Comparison of ENCODE assay signal across 8 cellular contexts in the genomic region with DNA sequence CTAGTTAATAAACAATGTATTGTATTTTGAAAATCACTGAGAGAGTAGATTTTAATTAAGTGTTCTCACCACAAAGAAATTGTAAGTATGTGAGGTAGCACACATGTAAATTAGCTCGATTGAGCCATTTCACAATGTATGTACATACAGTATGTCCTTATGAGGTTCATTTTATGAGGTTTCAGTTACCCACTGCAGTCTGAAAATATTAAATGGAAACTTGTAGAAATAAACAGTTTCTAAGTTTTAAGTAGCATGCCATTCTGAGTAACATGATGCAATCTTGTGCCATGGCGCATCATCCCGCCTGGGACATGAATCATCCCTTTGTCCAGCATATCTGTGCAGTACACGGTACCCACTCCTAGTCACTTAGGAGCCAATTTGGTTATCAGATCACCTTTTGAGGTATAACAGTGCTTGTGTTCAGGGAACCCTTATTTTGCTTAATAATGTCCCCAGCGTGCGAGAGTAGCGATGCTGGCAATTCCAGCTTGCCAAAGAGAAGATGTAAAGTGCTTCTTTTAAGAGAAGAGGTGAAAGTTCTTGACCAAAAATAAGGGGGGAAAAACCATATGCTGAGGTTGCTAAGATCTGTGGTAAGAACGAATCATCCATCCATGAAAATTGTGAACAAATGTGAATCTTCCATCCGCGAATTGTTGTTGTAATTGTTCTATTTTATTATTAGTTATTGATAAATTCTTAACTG.
DNase-seq lines count a peak whose midpoint lies in the region; TF ChIP-seq lines count a peak whose summit lies in the region.

No MANE protein-coding gene starts in this region.

- peaks cover 88% of the 10 kb centered on the region for H4K20me1 ChIP-seq in OCI-LY3 (ENCODE audit: insufficient read depth, low read length)

- peaks cover 55% of the 10 kb centered on the region for H3K4me1 ChIP-seq in CD8-positive, alpha-beta memory T cell (ENCODE audit: insufficient read depth, low read length)
- peaks cover 19% of the 10 kb centered on the region for H3K4me1 ChIP-seq in OCI-LY3 (ENCODE audit: low read length)

- H3K4me1 Mint-ChIP-seq in CD8-positive, alpha-beta memory T cell, result peaks cover 71 to 95% (median 93%) of the 10 kb centered on the region in 3 donors
- H3K4me1 Mint-ChIP-seq in neural crest cell, result no peaks in the 10 kb centered on the region

- POLR2A ChIA-PET in CD8-positive, alpha-beta memory T cell (lab: Charles Lee), result interaction anchor here (0.5 to 0.6 kb wide), 2 partner anchors 24 to 35 kb away, joined by 3 read pairs; no protein-coding TSS in a partner anchor
- POLR2A ChIA-PET in HEK293T (lab: Yijun Ruan, JAX), result no interaction called here

- no peak overlapping the region for H3K9ac ChIP-seq in OCI-LY3 (ENCODE audit: low read length)

- no peaks in the 10 kb centered on the region for H3K36me3 ChIP-seq in CD8-positive, alpha-beta memory T cell (ENCODE audit: insufficient read depth, low read length)
- H3K36me3 ChIP-seq in OCI-LY3 (replicated peaks; ENCODE audit: low read depth, low read length), result peaks cover 68% of the 10 kb centered on the region

- no peak overlapping the region for H3K4me3 ChIP-seq in CD8-positive, alpha-beta memory T cell (ENCODE audit: low read length)
- no peak overlapping the region for H3K4me3 ChIP-seq in OCI-LY3 (ENCODE audit: low read length)
- H3K4me3 ChIP-seq in coronary artery, result no peak overlapping the region

- H3K4me3 Mint-ChIP-seq in CD8-positive, alpha-beta memory T cell, result peak overlapping the region in 2 of 7 donors; percentile 10 to 37
- no peak overlapping the region for H3K4me3 Mint-ChIP-seq in neural crest cell

- H2AFZ ChIP-seq in OCI-LY3 (ENCODE audit: low read depth, low read length), result no peak overlapping the region

- peak overlapping the region in 7 of 8 donors; percentile 4 to 83 (median 55) for H3K27ac Mint-ChIP-seq in CD8-positive, alpha-beta memory T cell
- peak overlapping the region; percentile 35 for H3K27ac Mint-ChIP-seq in neural crest cell (ENCODE audit: unreplicated experiment)

- no peaks in the 10 kb centered on the region for H3K9me3 ChIP-seq in CD8-positive, alpha-beta memory T cell (ENCODE audit: low read length)
- H3K9me3 ChIP-seq in OCI-LY3 (ENCODE audit: insufficient read depth, low read length), result no peaks in the 10 kb centered on the region

- peaks cover 3 to 66% (median 23%) of the 10 kb centered on the region in 3 donors for H3K36me3 Mint-ChIP-seq in CD8-positive, alpha-beta memory T cell
- H3K36me3 Mint-ChIP-seq in neural crest cell (ENCODE audit: low read depth), result peaks cover 5% of the 10 kb centered on the region

- no peak overlapping the region for H3K27ac ChIP-seq in CD8-positive, alpha-beta memory T cell (ENCODE audit: low read depth, low read length)
- H3K27ac ChIP-seq in OCI-LY3 (ENCODE audit: low read length), result peak overlapping the region; percentile 11
- H3K27ac ChIP-seq in coronary artery, result no peak overlapping the region

- CTCF ChIA-PET in CD8-positive, alpha-beta memory T cell (lab: Charles Lee), result interaction anchor here (1.0 to 3.8 kb wide), 2 partner anchors 8 to 60 kb away, joined by 3 to 17 read pairs; no protein-coding TSS in a partner anchor
- CTCF ChIA-PET in HEK293T (lab: Yijun Ruan, JAX), result interaction anchor here (1.1 to 1.8 kb wide), 2 partner anchors 8 to 258 kb away, joined by 5 to 9 read pairs; no protein-coding TSS in a partner anchor

- H3K27me3 Mint-ChIP-seq in CD8-positive, alpha-beta memory T cell, result no peaks in the 10 kb centered on the region
- no peaks in the 10 kb centered on the region for H3K27me3 Mint-ChIP-seq in neural crest cell (ENCODE audit: low read depth)

- no peaks in the 10 kb centered on the region for H3K9me3 Mint-ChIP-seq in CD8-positive, alpha-beta memory T cell
- H3K9me3 Mint-ChIP-seq in neural crest cell, result no peaks in the 10 kb centered on the region

- H3K4me2 ChIP-seq in OCI-LY3 (ENCODE audit: low read length), result no peak overlapping the region

- H3K27me3 ChIP-seq in CD8-positive, alpha-beta memory T cell (ENCODE audit: insufficient read depth, low read length, poor library complexity, severe bottlenecking), result no peaks in the 10 kb centered on the region
- no peaks in the 10 kb centered on the region for H3K27me3 ChIP-seq in OCI-LY3 (ENCODE audit: low read depth, low read length)

- H3K79me2 ChIP-seq in OCI-LY3 (ENCODE audit: low read length), result peaks cover 100% of the 10 kb centered on the region

- DNase-seq in CD8-positive, alpha-beta memory T cell, result no peak
- DNase-seq in activated naive CD8-positive, alpha-beta T cell treated with anti-CD3 and anti-CD28 coated beads, Interleukin-2, amount 50 U/mL, for 16 hours (ENCODE audit: low read depth, low spot score), result peak; percentile 33
- DNase-seq in neural crest cell (ENCODE audit: low read depth, low spot score) (no peak), HEK293T (ENCODE audit: extremely low spot score) (no peak), Kasumi-1 (lab: John Stamatoyannopoulos, UW) (no peak), SKM-1 (lab: John Stamatoyannopoulos, UW; ENCODE audit: unreplicated experiment) (no peak), coronary artery (ENCODE audit: low spot score) (no peak)

- TF ChIP-seq CTCF in OCI-LY3 (IDR thresholded peaks at IDR 0.05; ENCODE audit: low read depth, low read length) (no peak), neural crest cell (conservative IDR thresholded peaks at IDR 0.05) (no peak), coronary artery (IDR thresholded peaks at IDR 0.05) (no peak)

TF ChIP-seq in HEK293T, 16 proteins besides CTCF, POLR2A, EP300 and RAD21:
- no peak for TF ChIP-seq BHLHE40 (IDR thresholded peaks at IDR 0.05; ENCODE audit: borderline replicate concordance)
- no peak for TF ChIP-seq ZNF384 (IDR thresholded peaks at IDR 0.05)
- no peak for TF ChIP-seq FOXK2 (IDR thresholded peaks at IDR 0.05)
- TF ChIP-seq ELF4 (IDR thresholded peaks at IDR 0.05), result no peak
- TF ChIP-seq ARNT (IDR thresholded peaks at IDR 0.05), result no peak
- TF ChIP-seq, protein P1, sequence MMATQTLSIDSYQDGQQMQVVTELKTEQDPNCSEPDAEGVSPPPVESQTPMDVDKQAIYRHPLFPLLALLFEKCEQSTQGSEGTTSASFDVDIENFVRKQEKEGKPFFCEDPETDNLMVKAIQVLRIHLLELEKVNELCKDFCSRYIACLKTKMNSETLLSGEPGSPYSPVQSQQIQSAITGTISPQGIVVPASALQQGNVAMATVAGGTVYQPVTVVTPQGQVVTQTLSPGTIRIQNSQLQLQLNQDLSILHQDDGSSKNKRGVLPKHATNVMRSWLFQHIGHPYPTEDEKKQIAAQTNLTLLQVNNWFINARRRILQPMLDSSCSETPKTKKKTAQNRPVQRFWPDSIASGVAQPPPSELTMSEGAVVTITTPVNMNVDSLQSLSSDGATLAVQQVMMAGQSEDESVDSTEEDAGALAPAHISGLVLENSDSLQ (IDR thresholded peaks at IDR 0.05), result no peak
- no peak for TF ChIP-seq CTBP1 (IDR thresholded peaks at IDR 0.05; ENCODE audit: borderline replicate concordance)
- no peak for TF ChIP-seq HDGF (IDR thresholded peaks at IDR 0.05; ENCODE audit: borderline replicate concordance)
